ENCODE assay signal across 8 cellular contexts in genomic region chr1:26035203-26035958, GRCh38. TPM values are rescaled to one million over a fixed set of nuclear protein-coding genes. Genes with fewer than 3 reads are reported as not detected.
A peak's percentile ranks its signal among the peaks of the same experiment; 100 is the strongest.
DNase-seq lines count a peak whose midpoint lies in the region; ATAC-seq, FAIRE-seq and TF ChIP-seq lines count a peak whose summit lies in the region.

No MANE protein-coding gene starts in this region.

- H3K27ac ChIP-seq in kidney (ENCODE audit: low read depth in 2 of 2, low read length in 2 of 2): peak overlapping the region; percentile 83 to 86

- no peaks in the 10 kb centered on the region for H3K9me3 ChIP-seq in kidney (ENCODE audit: control insufficient read depth in 1 of 2, low read length in 2 of 2)

- FAIRE-seq in kidney (lab: Jason Lieb, UNC): no peak

- peaks cover 7 to 9% of the 10 kb centered on the region in 2 donors for H3K4me1 ChIP-seq in kidney (ENCODE audit: control insufficient read depth in 1 of 2, insufficient read depth in 1 of 2, low read depth in 1 of 2, low read length in 2 of 2)

- ATAC-seq in GM18909 (IDR thresholded peaks at IDR 0.05; ENCODE audit: poor library complexity, unreplicated experiment) (peak; percentile 83), HG03196 (IDR thresholded peaks at IDR 0.05; ENCODE audit: unreplicated experiment) (peak; percentile 74)

- POLR2A ChIA-PET in AG04449 (lab: Yijun Ruan, JAX): interaction anchor here (1.1 kb wide), 2 partner anchors 142 to 198 kb away, joined by 3 read pairs; partner anchors contain the start of gene CEP85

- CTCF ChIA-PET in AG04449 (lab: Yijun Ruan, JAX): interaction anchor here (0.6 to 7.0 kb wide), 40 partner anchors 8 to 395 kb away, joined by 3 to 105 read pairs (median 5); partner anchors contain the start of genes C1orf232, CEP85, EXTL1 and PAFAH2

- intact Hi-C loops in kidney (cut with DNase I): no loop called here

- peak overlapping the region; percentile 59 to 93 for H3K9ac ChIP-seq in kidney (ENCODE audit: low read length in 2 of 2)

- peak overlapping the region; percentile 79 for H3K4me3 ChIP-seq in AG04449 (ENCODE audit: low read depth, low read length)
- H3K4me3 ChIP-seq in kidney (ENCODE audit: low read length in 2 of 2): peak overlapping the region; percentile 83 to 89

- no peaks in the 10 kb centered on the region for H3K36me3 ChIP-seq in kidney (ENCODE audit: control insufficient read depth in 1 of 2, insufficient read depth in 2 of 2, low read length in 2 of 2)

- TF ChIP-seq CTCF in AG04449 (IDR thresholded peaks at IDR 0.05; ENCODE audit: insufficient read depth, low read length, missing control alignments) (no peak), kidney (IDR thresholded peaks at IDR 0.05; ENCODE audit: borderline replicate concordance, extremely low read depth, insufficient read depth) (peak; percentile 4)

- DNase-seq in AG04449 (ENCODE audit: low read depth, low spot score) (no peak), NCI-H345 (lab: John Stamatoyannopoulos, UW) (peak; percentile 94), cerebellar nuclear complex (lab: John Stamatoyannopoulos, UW) (peak; percentile 20 to 86), kidney (peak; percentile 98)
- DNase-seq in activated CD4-positive, CD25-positive, alpha-beta regulatory T cell treated with anti-CD3 and anti-CD28 coated beads, Interleukin-2, amount 50 U/mL, for 72 hours: peak; percentile 89
- DNase-seq in stimulated activated CD4-positive, alpha-beta T cell treated with anti-CD3 and anti-CD28 coated beads, Interleukin-12 subunit alpha, Interleukin-12 subunit beta, amount 100 ng/mL, for 48 hours (ENCODE audit: low read depth in 2 of 3, low spot score in 1 of 3): peak; percentile 85 to 92 (median 90)

RNA-seq across cellular contexts. Expression of gene SLC30A2, which starts 10.5 kb away (rescaled TPM):
- 34.4 TPM for total RNA-seq in kidney
- polyA plus RNA-seq in kidney (ENCODE audit: insufficient read depth, low read depth, low replicate concordance): 26.8 TPM

RNA-seq across cellular contexts. Expression of gene EXTL1, which starts 13.8 kb away (rescaled TPM):
- 0.28 TPM for total RNA-seq in kidney
- polyA plus RNA-seq in kidney (ENCODE audit: insufficient read depth, low read depth, low replicate concordance): 0.45 TPM

RNA-seq across cellular contexts. Expression of gene TRIM63, which starts 32.0 kb away (rescaled TPM):
- total RNA-seq in kidney: 0.82 TPM
- polyA plus RNA-seq in kidney (ENCODE audit: insufficient read depth, low read depth, low replicate concordance): 3.3 TPM

RNA-seq across cellular contexts. Expression of gene PAFAH2, which starts 37.5 kb away (rescaled TPM):
- 23.5 TPM for total RNA-seq in kidney
- polyA plus RNA-seq in kidney (ENCODE audit: insufficient read depth, low read depth, low replicate concordance): 21.0 TPM
